ENCODE assay signal across 8 cellular contexts in genomic region chr19:932647-933552, GRCh38. TPM values are rescaled to one million over a fixed set of nuclear protein-coding genes. Genes with fewer than 3 reads are reported as not detected.
DNase-seq lines count a peak whose midpoint lies in the region; ATAC-seq and TF ChIP-seq lines count a peak whose summit lies in the region.

No MANE protein-coding gene starts in this region.

- peak overlapping the region; percentile 48 for H3K9ac ChIP-seq in fibroblast of lung (ENCODE audit: insufficient read depth, low read length)

- TF ChIP-seq EP300 in ovary (IDR thresholded peaks at IDR 0.05) = no peak

- peak overlapping the region; percentile 90 for H3K27ac ChIP-seq in fibroblast of lung (ENCODE audit: insufficient read depth, low read length)
- peak overlapping the region in 1 of 2 donors; percentile 10 for H3K27ac ChIP-seq in ovary

- H3K36me3 ChIP-seq in fibroblast of lung (ENCODE audit: control insufficient read depth, insufficient read depth, low read length) (peaks cover 16% of the 10 kb centered on the region), ovary (no peaks in the 10 kb centered on the region)

- H3K4me2 ChIP-seq in fibroblast of lung (ENCODE audit: extremely low read depth, insufficient read depth, low read length) = peak overlapping the region; percentile 54

- peak overlapping the region in 2 of 4 experiments; percentile 14 to 44 for H3K4me3 ChIP-seq in fibroblast of lung (replicated peaks in 1 of 4; ENCODE audit: control extremely low read depth in 1 of 4, insufficient read depth in 1 of 4, low read depth in 3 of 4, low read length in 4 of 4)
- no peak overlapping the region for H3K4me3 ChIP-seq in ovary

- H4K20me1 ChIP-seq in fibroblast of lung (ENCODE audit: control insufficient read depth, extremely low read depth, insufficient read depth, low read length) = no peaks in the 10 kb centered on the region

- no peaks in the 10 kb centered on the region for H3K9me3 ChIP-seq in fibroblast of lung (ENCODE audit: control insufficient read depth, insufficient read depth, low read depth, low read length)
- no peaks in the 10 kb centered on the region for H3K9me3 ChIP-seq in ovary

- no peak overlapping the region for H2AFZ ChIP-seq in fibroblast of lung (ENCODE audit: low read length)

- H3K79me2 ChIP-seq in fibroblast of lung (ENCODE audit: control insufficient read depth, insufficient read depth, low read length) = peaks cover 51% of the 10 kb centered on the region

- H3K27me3 ChIP-seq in fibroblast of lung (ENCODE audit: control insufficient read depth, insufficient read depth, low read length) (no peaks in the 10 kb centered on the region), ovary (no peaks in the 10 kb centered on the region)

- TF ChIP-seq CTCF in fibroblast of lung (conservative IDR thresholded peaks at IDR 0.05 in 1 of 2, IDR thresholded peaks at IDR 0.05 in 1 of 2; ENCODE audit: low read depth in 1 of 2, low read length in 2 of 2) = no peak
- peak in 1 of 3 donors; percentile 23 for TF ChIP-seq CTCF in ovary (IDR thresholded peaks at IDR 0.05)

- no peak for ATAC-seq in HG02885 (IDR thresholded peaks at IDR 0.05; ENCODE audit: poor library complexity, unreplicated experiment)

- intact Hi-C loops in ovary (cut with DNase I) = loop anchor here in 1 of 4 donors (10.0 kb wide), 1 partner anchor 258 kb away; the partner anchor contains the start of gene FSTL3

- H3K4me1 ChIP-seq in fibroblast of lung (ENCODE audit: control insufficient read depth, extremely low read depth, insufficient read depth, low read length) = peaks cover 27% of the 10 kb centered on the region
- peaks cover 25% of the 10 kb centered on the region for H3K4me1 ChIP-seq in ovary (ENCODE audit: insufficient read depth)

- TF ChIP-seq POLR2A in ovary (IDR thresholded peaks at IDR 0.05) = no peak

- peak in 5 of 6 experiments; percentile 19 to 49 (median 25) for DNase-seq in stimulated activated naive CD4-positive, alpha-beta T cell (lab: John Stamatoyannopoulos, UW)
- DNase-seq in stimulated activated naive CD4-positive, alpha-beta T cell treated with Interleukin-2 at 50 U/mL for 16 hours (lab: John Stamatoyannopoulos, UW) = no peak
- DNase-seq in activated T-cell treated with anti-CD3 and anti-CD28 coated beads, Interleukin-2, amount 50 U/mL, for 1 hour = peak; percentile 47
- DNase-seq in fibroblast of lung (ENCODE audit: low read depth in 2 of 2) = peak; percentile 93 to 94
- DNase-seq in ovary = peak; percentile 83 to 93 (median 87)
- DNase-seq in NCI-H2081 treated with DMSO at 0.1 percent for 48 hours (lab: John Stamatoyannopoulos, UW) = no peak
- no peak for DNase-seq in SHP77 (lab: John Stamatoyannopoulos, UW)

- 19 to 23% (median 20%) methylated on average over 49 to 54 of the region's 54 CpGs for WGBS in ovary, 3 donors

RNA-seq across cellular contexts. Expression of gene ARID3A, which starts 7.1 kb away (rescaled TPM):
- 12.1 and 14.9 TPM in 2 replicates for total RNA-seq in fibroblast of lung
- polyA plus RNA-seq in fibroblast of lung = 6.4 and 8.7 TPM in 2 replicates
- 10.5 and 12.5 TPM in 2 replicates for polyA plus RNA-seq in fibroblast of lung (2012)
- polyA minus RNA-seq in fibroblast of lung (ENCODE audit: low replicate concordance) = 32.6 and 39.3 TPM in 2 replicates
- total RNA-seq in ovary = 1 to 10 TPM; 2.1 to 8.1 (median 5.2) TPM
- 1 to 10 TPM; 1.1 to 1.6 TPM for polyA plus RNA-seq in ovary

RNA-seq across cellular contexts. Expression of gene KISS1R, which starts 15.8 kb away (rescaled TPM):
- total RNA-seq in fibroblast of lung = not detected in 2 replicates
- polyA plus RNA-seq in fibroblast of lung = not detected in 2 replicates
- not detected in 2 replicates for polyA plus RNA-seq in fibroblast of lung (2012)
- polyA minus RNA-seq in fibroblast of lung (ENCODE audit: low replicate concordance) = not detected in 2 replicates
- under 1 TPM in 2 of 7 donors, not detected in 5; 0.28 to 0.90 TPM for total RNA-seq in ovary
- not detected for polyA plus RNA-seq in ovary

RNA-seq across cellular contexts. Expression of gene R3HDM4, which starts 19.9 kb away (rescaled TPM):
- total RNA-seq in fibroblast of lung (13.2 and 13.4 TPM in 2 replicates), ovary (10 to 100 TPM; 13.1 to 43.0 (median 31.2) TPM)
- polyA plus RNA-seq in fibroblast of lung (20.9 and 25.5 TPM in 2 replicates), ovary (10 to 100 TPM in 1 of 2 donors, 1 to 10 TPM in 1; 8.7 to 29.5 TPM)
- 34.2 and 35.6 TPM in 2 replicates for polyA plus RNA-seq in fibroblast of lung (2012)
- 30.5 and 33.5 TPM in 2 replicates for polyA minus RNA-seq in fibroblast of lung (ENCODE audit: low replicate concordance)

RNA-seq across cellular contexts. Expression of gene RNU6-9, which starts 39.6 kb away (rescaled TPM):
- not detected in 2 replicates for total RNA-seq in fibroblast of lung
- polyA plus RNA-seq in fibroblast of lung = not detected in 2 replicates
- not detected in 2 replicates for polyA plus RNA-seq in fibroblast of lung (2012)
- not detected in 2 replicates for polyA minus RNA-seq in fibroblast of lung (ENCODE audit: low replicate concordance)
- not detected for total RNA-seq in ovary
- not detected for polyA plus RNA-seq in ovary

RNA-seq across cellular contexts. Expression of gene MED16, which starts 39.9 kb away (rescaled TPM):
- total RNA-seq in fibroblast of lung (24.4 and 35.0 TPM in 2 replicates), ovary (10 to 100 TPM; 33.1 to 75.4 (median 59.3) TPM)
- polyA plus RNA-seq in fibroblast of lung (19.3 and 26.2 TPM in 2 replicates), ovary (10 to 100 TPM in 1 of 2 donors, under 1 TPM in 1; 0.62 to 42.9 TPM)
- 45.7 and 61.2 TPM in 2 replicates for polyA plus RNA-seq in fibroblast of lung (2012)
- polyA minus RNA-seq in fibroblast of lung (ENCODE audit: low replicate concordance) = 39.8 and 51.4 TPM in 2 replicates

Comparison
In these comparisons a context has a peak if more than half of its experiments do, and no peak if none do; other contexts are left out.
1. DNase-seq: peak in stimulated activated naive CD4-positive, alpha-beta T cell (5 of 6), activated T-cell treated with anti-CD3 and anti-CD28 coated beads, Interleukin-2, amount 50 U/mL, for 1 hour (single experiment), fibroblast of lung (2 of 2) and ovary (5 of 5); none in stimulated activated naive CD4-positive, alpha-beta T cell treated with Interleukin-2 at 50 U/mL for 16 hours (single experiment), NCI-H2081 treated with DMSO at 0.1 percent for 48 hours (single experiment) and SHP77 (0 of 2).